Comparison of ENCODE assay signal across 1 cellular context in the genomic region with DNA sequence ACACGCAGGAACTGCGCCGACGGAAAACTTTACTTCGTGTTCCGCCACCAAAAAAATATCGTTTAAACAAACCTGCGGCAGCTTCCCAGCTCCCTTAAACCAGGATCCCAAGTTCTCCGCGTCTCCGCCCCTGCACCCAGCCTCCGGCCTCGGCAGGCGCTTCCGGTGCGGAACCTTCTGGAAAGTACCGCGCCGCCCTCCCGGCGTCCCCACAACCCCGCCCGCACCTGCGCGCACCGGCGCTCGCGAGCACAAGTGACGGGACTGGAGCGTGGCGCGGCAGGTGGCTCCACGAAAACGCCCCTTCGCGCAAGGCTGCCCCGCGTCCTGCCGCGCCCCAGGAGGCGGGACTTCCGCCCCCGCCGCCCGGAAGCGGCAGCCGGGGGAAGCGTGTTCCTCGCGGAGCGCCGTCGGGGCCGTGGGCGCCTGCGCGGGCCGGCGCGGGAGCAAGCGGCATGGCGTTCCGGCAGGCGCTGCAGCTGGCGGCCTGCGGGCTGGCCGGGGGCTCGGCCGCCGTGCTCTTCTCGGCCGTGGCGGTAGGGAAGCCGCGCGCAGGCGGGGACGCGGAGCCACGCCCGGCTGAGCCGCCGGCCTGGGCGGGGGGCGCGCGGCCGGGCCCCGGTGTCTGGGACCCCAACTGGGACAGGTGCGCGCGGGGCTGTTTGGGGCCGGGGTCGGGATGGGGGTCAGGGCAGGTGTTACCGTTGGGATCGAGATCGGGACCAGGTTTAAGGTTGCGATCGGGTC.
TF ChIP-seq lines count a peak whose summit lies in the region.

A gene (plus strand): TSS at position 421 of the 747 bp plus-strand sequence. CDS start 35 bp downstream, at position 456.

TF ChIP-seq in GM12878, 131 proteins besides CTCF, POLR2A, EP300 and RAD21 (continued from another document):
- TF ChIP-seq TBL1XR1 (IDR thresholded peaks at IDR 0.05; ENCODE audit: low read depth, low read length): peak; percentile 38; the same call in 1 of the 2 replicates
- TF ChIP-seq HDAC6 (IDR thresholded peaks at IDR 0.05; ENCODE audit: unreplicated experiment): no peak
- no peak for TF ChIP-seq WRNIP1 (IDR thresholded peaks at IDR 0.05; ENCODE audit: borderline replicate concordance, low read depth, low read length)
- TF ChIP-seq SIX5 (IDR thresholded peaks at IDR 0.05; ENCODE audit: low read depth, low read length, severe bottlenecking): peak; percentile 45
- TF ChIP-seq NR2F1 (conservative IDR thresholded peaks at IDR 0.05): peak; percentile 54
- peak; percentile 97 for TF ChIP-seq CHD2 (IDR thresholded peaks at IDR 0.05; ENCODE audit: borderline replicate concordance, low read depth, low read length)
- peak; percentile 27 for TF ChIP-seq KLF5 (IDR thresholded peaks at IDR 0.05; ENCODE audit: partially characterized antibody)
- TF ChIP-seq YBX1 (IDR thresholded peaks at IDR 0.05): no peak
- TF ChIP-seq MTA2 (IDR thresholded peaks at IDR 0.05; ENCODE audit: low read depth): peak; percentile 35; the same call in 1 of the 2 replicates
- peak; percentile 97 for TF ChIP-seq GATAD2B (conservative IDR thresholded peaks at IDR 0.05; ENCODE audit: low read depth)
- no peak for TF ChIP-seq ZNF622 (IDR thresholded peaks at IDR 0.05)
- peak; percentile 77 for TF ChIP-seq MYC (IDR thresholded peaks at IDR 0.05; ENCODE audit: insufficient read depth, insufficient read length, insufficient replicate concordance, low read length, severe bottlenecking)
- TF ChIP-seq, protein P1, sequence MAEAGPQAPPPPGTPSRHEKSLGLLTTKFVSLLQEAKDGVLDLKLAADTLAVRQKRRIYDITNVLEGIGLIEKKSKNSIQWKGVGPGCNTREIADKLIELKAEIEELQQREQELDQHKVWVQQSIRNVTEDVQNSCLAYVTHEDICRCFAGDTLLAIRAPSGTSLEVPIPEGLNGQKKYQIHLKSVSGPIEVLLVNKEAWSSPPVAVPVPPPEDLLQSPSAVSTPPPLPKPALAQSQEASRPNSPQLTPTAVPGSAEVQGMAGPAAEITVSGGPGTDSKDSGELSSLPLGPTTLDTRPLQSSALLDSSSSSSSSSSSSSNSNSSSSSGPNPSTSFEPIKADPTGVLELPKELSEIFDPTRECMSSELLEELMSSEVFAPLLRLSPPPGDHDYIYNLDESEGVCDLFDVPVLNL (IDR thresholded peaks at IDR 0.05; ENCODE audit: low read depth, low read length): peak; percentile 53
- TF ChIP-seq ESRRA (IDR thresholded peaks at IDR 0.05; ENCODE audit: low read length): 0 out of 2 replicates have a peak, but pooled peaks have one; percentile 19
- TF ChIP-seq, protein P2, sequence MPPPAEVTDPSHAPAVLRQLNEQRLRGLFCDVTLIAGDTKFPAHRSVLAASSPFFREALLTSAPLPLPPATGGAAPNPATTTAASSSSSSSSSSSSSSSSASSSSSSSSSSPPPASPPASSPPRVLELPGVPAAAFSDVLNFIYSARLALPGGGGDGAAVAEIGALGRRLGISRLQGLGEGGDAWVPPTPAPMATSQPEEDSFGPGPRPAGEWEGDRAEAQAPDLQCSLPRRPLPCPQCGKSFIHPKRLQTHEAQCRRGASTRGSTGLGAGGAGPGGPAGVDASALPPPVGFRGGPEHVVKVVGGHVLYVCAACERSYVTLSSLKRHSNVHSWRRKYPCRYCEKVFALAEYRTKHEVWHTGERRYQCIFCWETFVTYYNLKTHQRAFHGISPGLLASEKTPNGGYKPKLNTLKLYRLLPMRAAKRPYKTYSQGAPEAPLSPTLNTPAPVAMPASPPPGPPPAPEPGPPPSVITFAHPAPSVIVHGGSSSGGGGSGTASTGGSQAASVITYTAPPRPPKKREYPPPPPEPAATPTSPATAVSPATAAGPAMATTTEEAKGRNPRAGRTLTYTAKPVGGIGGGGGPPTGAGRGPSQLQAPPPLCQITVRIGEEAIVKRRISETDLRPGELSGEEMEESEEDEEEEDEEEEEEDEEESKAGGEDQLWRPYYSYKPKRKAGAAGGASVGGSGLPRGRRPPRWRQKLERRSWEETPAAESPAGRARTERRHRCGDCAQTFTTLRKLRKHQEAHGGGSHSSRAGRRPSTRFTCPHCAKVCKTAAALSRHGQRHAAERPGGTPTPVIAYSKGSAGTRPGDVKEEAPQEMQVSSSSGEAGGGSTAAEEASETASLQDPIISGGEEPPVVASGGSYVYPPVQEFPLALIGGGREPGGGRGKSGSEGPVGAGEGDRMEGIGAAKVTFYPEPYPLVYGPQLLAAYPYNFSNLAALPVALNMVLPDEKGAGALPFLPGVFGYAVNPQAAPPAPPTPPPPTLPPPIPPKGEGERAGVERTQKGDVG (CRISPR knock-in tag; IDR thresholded peaks at IDR 0.05): no peak
